8 cellular contexts compared by ENCODE assay signal in genomic region chr6:118652051-118652699, GRCh38. TPM values are rescaled to one million over a fixed set of nuclear protein-coding genes. Genes with fewer than 3 reads are reported as not detected.
DNase-seq lines count a peak whose midpoint lies in the region.

No MANE protein-coding gene starts in this region.

- peaks cover 11% of the 10 kb centered on the region for H3K36me3 Mint-ChIP-seq in activated CD4-positive, alpha-beta T cell treated with anti-CD3 and anti-CD28 coated beads, Interleukin-2, amount 10 ng/mL, durations not matched to agents 24 days and 14 days (ENCODE audit: low read depth)
- peaks cover 24% of the 10 kb centered on the region for H3K36me3 Mint-ChIP-seq in activated T-helper 2 cell treated with anti-CD3 and anti-CD28 coated beads, Interferon-gamma antibody, Interleukin-2, Interleukin-4, amounts not matched to agents 10 μg/mL and 5 μg/mL and 100 μg/mL, durations not matched to agents 14 hours and 24 hours and 36 hours (ENCODE audit: low read depth)

- WGBS in thymus = 54% methylated on average over 20 of the region's 20 CpGs

- H3K4me1 Mint-ChIP-seq in activated CD4-positive, alpha-beta T cell treated with anti-CD3 and anti-CD28 coated beads, Interleukin-2, amount 10 ng/mL, durations not matched to agents 24 days and 14 days = peaks cover 30% of the 10 kb centered on the region
- H3K4me1 Mint-ChIP-seq in activated T-helper 2 cell treated with anti-CD3 and anti-CD28 coated beads, Interferon-gamma antibody, Interleukin-2, Interleukin-4, amounts not matched to agents 10 μg/mL and 5 μg/mL and 100 μg/mL, durations not matched to agents 14 hours and 24 hours and 36 hours (ENCODE audit: low read depth) = peaks cover 38% of the 10 kb centered on the region

- no peaks in the 10 kb centered on the region for H3K27me3 Mint-ChIP-seq in activated CD4-positive, alpha-beta T cell treated with anti-CD3 and anti-CD28 coated beads, Interleukin-2, amount 10 ng/mL, durations not matched to agents 24 days and 14 days
- no peaks in the 10 kb centered on the region for H3K27me3 Mint-ChIP-seq in activated T-helper 2 cell treated with anti-CD3 and anti-CD28 coated beads, Interferon-gamma antibody, Interleukin-2, Interleukin-4, amounts not matched to agents 10 μg/mL and 5 μg/mL and 100 μg/mL, durations not matched to agents 14 hours and 24 hours and 36 hours (ENCODE audit: low read depth)

- peaks cover 25% of the 10 kb centered on the region for H3K4me1 ChIP-seq in thymus (ENCODE audit: control insufficient read depth, insufficient read depth, low read length)

- H3K27ac ChIP-seq in thymus (ENCODE audit: low read depth) = peak overlapping the region; percentile 55

- peak overlapping the region; percentile 88 for H3K4me3 Mint-ChIP-seq in activated CD4-positive, alpha-beta T cell treated with anti-CD3 and anti-CD28 coated beads, Interleukin-2, amount 10 ng/mL, durations not matched to agents 24 days and 14 days
- peak overlapping the region; percentile 84 for H3K4me3 Mint-ChIP-seq in activated T-helper 2 cell treated with anti-CD3 and anti-CD28 coated beads, Interferon-gamma antibody, Interleukin-2, Interleukin-4, amounts not matched to agents 10 μg/mL and 5 μg/mL and 100 μg/mL, durations not matched to agents 14 hours and 24 hours and 36 hours (ENCODE audit: low read depth)

- no peaks in the 10 kb centered on the region for H3K9me3 Mint-ChIP-seq in activated CD4-positive, alpha-beta T cell treated with anti-CD3 and anti-CD28 coated beads, Interleukin-2, amount 10 ng/mL, durations not matched to agents 24 days and 14 days
- no peaks in the 10 kb centered on the region for H3K9me3 Mint-ChIP-seq in activated T-helper 2 cell treated with anti-CD3 and anti-CD28 coated beads, Interferon-gamma antibody, Interleukin-2, Interleukin-4, amounts not matched to agents 10 μg/mL and 5 μg/mL and 100 μg/mL, durations not matched to agents 14 hours and 24 hours and 36 hours

- DNase-seq in activated CD4-positive, alpha-beta T cell treated with anti-CD3 and anti-CD28 coated beads, Interleukin-2, amount 10 ng/mL, durations not matched to agents 24 days and 14 days = no peak
- DNase-seq in activated CD4-positive, alpha-beta T cell treated with anti-CD3 and anti-CD28 coated beads, Interleukin-2, amount 50 U/mL, for 48 hours = no peak
- DNase-seq in activated T-helper 2 cell treated with anti-CD3 and anti-CD28 coated beads, Interferon-gamma antibody, Interleukin-2, Interleukin-4, amounts not matched to agents 10 μg/mL and 5 μg/mL and 100 μg/mL, durations not matched to agents 14 hours and 24 hours and 36 hours (ENCODE audit: low spot score) = no peak
- peak; percentile 56 for DNase-seq in islet precursor cell
- no peak for DNase-seq in epidermal melanocyte (ENCODE audit: insufficient read length, low spot score)
- no peak for DNase-seq in HuH-7.5 (ENCODE audit: low spot score)
- no peak for DNase-seq in NCI-H1930 (lab: John Stamatoyannopoulos, UW)

- intact Hi-C loops in activated CD4-positive, alpha-beta T cell treated with anti-CD3 and anti-CD28 coated beads, Interleukin-2, amount 10 ng/mL, durations not matched to agents 24 days and 14 days (cut with micrococcal nuclease) = loop anchor here (1.0 to 10.0 kb wide), 3 partner anchors 12 to 423 kb away; partner anchors contain the start of gene FAM184A
- intact Hi-C loops in activated T-helper 2 cell treated with anti-CD3 and anti-CD28 coated beads, Interferon-gamma antibody, Interleukin-2, Interleukin-4, amounts not matched to agents 10 μg/mL and 5 μg/mL and 100 μg/mL, durations not matched to agents 14 hours and 24 hours and 36 hours (cut with micrococcal nuclease) = no loop called here

- H3K36me3 ChIP-seq in thymus (ENCODE audit: control insufficient read depth, insufficient read depth) = no peaks in the 10 kb centered on the region

- no peaks in the 10 kb centered on the region for H3K27me3 ChIP-seq in thymus (ENCODE audit: control insufficient read depth, insufficient read depth)

- H3K27ac Mint-ChIP-seq in activated CD4-positive, alpha-beta T cell treated with anti-CD3 and anti-CD28 coated beads, Interleukin-2, amount 10 ng/mL, durations not matched to agents 24 days and 14 days = peak overlapping the region; percentile 93
- H3K27ac Mint-ChIP-seq in activated T-helper 2 cell treated with anti-CD3 and anti-CD28 coated beads, Interferon-gamma antibody, Interleukin-2, Interleukin-4, amounts not matched to agents 10 μg/mL and 5 μg/mL and 100 μg/mL, durations not matched to agents 14 hours and 24 hours and 36 hours = peak overlapping the region; percentile 89

- peak overlapping the region; percentile 92 for H3K4me3 ChIP-seq in thymus (ENCODE audit: low read length)

- no peaks in the 10 kb centered on the region for H3K9me3 ChIP-seq in thymus (ENCODE audit: control insufficient read depth)

RNA-seq across cellular contexts. Expression of gene CEP85L, which starts 0.8 kb away (rescaled TPM):
- total RNA-seq in activated CD4-positive, alpha-beta T cell treated with anti-CD3 and anti-CD28 coated beads, Interleukin-2, amount 10 ng/mL, durations not matched to agents 24 days and 14 days = 42.3 and 42.7 TPM in 2 replicates
- 34.2 and 36.7 TPM in 2 replicates for total RNA-seq in activated T-helper 2 cell treated with anti-CD3 and anti-CD28 coated beads, Interferon-gamma antibody, Interleukin-2, Interleukin-4, amounts not matched to agents 10 μg/mL and 5 μg/mL and 100 μg/mL, durations not matched to agents 14 hours and 24 hours and 36 hours
- polyA plus RNA-seq in thymus = 24.6 TPM
